Comparison of ENCODE assay signal across 10 cellular contexts in the genomic region with DNA sequence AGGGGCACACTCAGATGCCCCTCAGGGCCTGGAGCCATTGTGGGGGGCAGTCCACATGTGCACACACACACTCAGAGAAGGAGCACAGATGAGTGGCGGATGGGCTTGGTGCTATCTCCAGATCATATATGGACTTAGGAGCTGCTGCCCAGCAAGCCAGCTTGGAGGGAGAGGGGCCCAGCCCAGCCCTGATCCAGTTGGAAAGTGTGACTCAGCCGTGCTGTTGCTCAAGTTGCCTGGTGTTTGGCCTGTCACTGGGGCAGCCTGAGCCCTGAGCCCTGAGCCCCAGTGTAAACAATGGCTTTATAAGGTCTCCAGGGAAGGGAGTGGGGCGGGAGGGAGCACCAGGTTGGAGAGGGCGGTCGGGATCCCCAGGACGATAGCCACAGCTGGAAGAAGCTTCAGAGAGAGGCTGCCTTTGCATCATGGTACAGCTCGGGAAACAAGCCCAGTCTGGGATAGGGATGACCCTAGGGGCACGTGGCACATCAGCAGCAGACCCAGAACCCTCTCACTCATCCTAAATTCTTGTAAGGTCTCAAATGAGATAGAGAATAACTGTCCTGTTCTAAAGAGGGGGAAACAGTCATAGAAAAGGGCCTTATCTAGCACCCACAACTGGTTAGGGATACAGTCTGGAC. TPM values are rescaled to one million over a fixed set of nuclear protein-coding genes. Genes with fewer than 3 reads are reported as not detected.
DNase-seq lines count a peak whose midpoint lies in the region; ATAC-seq and TF ChIP-seq lines count a peak whose summit lies in the region.
"Had no signal": no experiment of that assay in that cellular context is flagged by ENCODE, and none has a peak within 500 bp of the region (broad histone marks: within the 10 kb centered on the region; RNA-seq: fewer than 3 reads in every experiment).

No MANE protein-coding gene starts in this region.

- H3K27me3 Mint-ChIP-seq in osteocyte (ENCODE audit: unreplicated experiment) = no peaks in the 10 kb centered on the region

- TF ChIP-seq CTCF in fibroblast of pulmonary artery (IDR thresholded peaks at IDR 0.05; ENCODE audit: low read length, missing control alignments) = no peak
- TF ChIP-seq CTCF in osteocyte (IDR thresholded peaks at IDR 0.05) = no peak

- peaks cover 36% of the 10 kb centered on the region for H3K4me1 Mint-ChIP-seq in osteocyte (ENCODE audit: unreplicated experiment)

- no peak overlapping the region for H3K4me3 Mint-ChIP-seq in osteocyte (ENCODE audit: unreplicated experiment)

- H3K36me3 Mint-ChIP-seq in osteocyte (ENCODE audit: unreplicated experiment) = peaks cover 6% of the 10 kb centered on the region

- H3K4me3 ChIP-seq in fibroblast of pulmonary artery (replicated peaks; ENCODE audit: low read depth, low read length) = no peak overlapping the region

- ATAC-seq in GM19397 (IDR thresholded peaks at IDR 0.05; ENCODE audit: unreplicated experiment) = no peak

- no peaks in the 10 kb centered on the region for H3K9me3 Mint-ChIP-seq in osteocyte (ENCODE audit: unreplicated experiment)

- DNase-seq in AG20443 (ENCODE audit: low spot score) (peak; percentile 92), RPMI7951 (ENCODE audit: low read depth) (peak; percentile 87), fibroblast of pulmonary artery (ENCODE audit: low read depth) (peak; percentile 97), osteocyte (ENCODE audit: extremely low spot score, unreplicated experiment) (peak; percentile 92), NCI-H2227 (lab: John Stamatoyannopoulos, UW; ENCODE audit: unreplicated experiment) (no peak), NCI-H1694 treated with DMSO at 0.1 percent for 48 hours (lab: John Stamatoyannopoulos, UW) (no peak), middle frontal gyrus (ENCODE audit: extremely low spot score, low spot score) (no peak)
- DNase-seq: activated CD8-positive, alpha-beta memory T cell treated with anti-CD3 and anti-CD28 coated beads, Interleukin-2, amount 50 U/mL, for 48 hours had no signal

- peak overlapping the region; percentile 95 for H3K27ac Mint-ChIP-seq in osteocyte (ENCODE audit: unreplicated experiment)

RNA-seq across cellular contexts. Expression of a gene that starts 4.8 kb away (rescaled TPM):
- total RNA-seq in RPMI7951 (2014; rRNA removed; shearing (Covaris generic)) = 26.2 and 28.1 TPM in 2 replicates
- 176 and 186 TPM in 2 replicates for total RNA-seq in osteocyte

RNA-seq across cellular contexts. Expression of a gene that starts 20.2 kb away (rescaled TPM):
- 0.12 and 0.29 TPM in 2 replicates for total RNA-seq in RPMI7951 (2014; rRNA removed; shearing (Covaris generic))
- 3.0 and 3.5 TPM in 2 replicates for total RNA-seq in osteocyte

RNA-seq across cellular contexts. Expression of a gene that starts 21.4 kb away (rescaled TPM):
- total RNA-seq in RPMI7951 (2014; rRNA removed; shearing (Covaris generic)) = 53.9 and 72.3 TPM in 2 replicates
- 27.2 and 31.8 TPM in 2 replicates for total RNA-seq in osteocyte

RNA-seq across cellular contexts. Expression of a gene that starts 37.7 kb away (rescaled TPM):
- 0.12 TPM in 1 of 2 replicates, not detected in the other for total RNA-seq in RPMI7951 (2014; rRNA removed; shearing (Covaris generic))
- 0.13 TPM in 1 of 2 replicates, not detected in the other for total RNA-seq in osteocyte
- total RNA-seq: NCI-H460 had no signal

RNA-seq across cellular contexts. Expression of a gene that starts 57.4 kb away (rescaled TPM):
- total RNA-seq in RPMI7951 (2014; rRNA removed; shearing (Covaris generic)) = 17.3 and 19.6 TPM in 2 replicates
- 32.7 and 34.0 TPM in 2 replicates for total RNA-seq in osteocyte

Comparison
In these comparisons a context has a peak if more than half of its experiments do, and no peak if none do; other contexts are left out.
1. DNase-seq: peak in AG20443 (single experiment), RPMI7951 (single experiment), fibroblast of pulmonary artery (single experiment) and osteocyte (single experiment); none in NCI-H2227 (single experiment), NCI-H1694 treated with DMSO at 0.1 percent for 48 hours (single experiment) and middle frontal gyrus (single experiment).